1 cellular context compared by ENCODE assay signal in the genomic region with DNA sequence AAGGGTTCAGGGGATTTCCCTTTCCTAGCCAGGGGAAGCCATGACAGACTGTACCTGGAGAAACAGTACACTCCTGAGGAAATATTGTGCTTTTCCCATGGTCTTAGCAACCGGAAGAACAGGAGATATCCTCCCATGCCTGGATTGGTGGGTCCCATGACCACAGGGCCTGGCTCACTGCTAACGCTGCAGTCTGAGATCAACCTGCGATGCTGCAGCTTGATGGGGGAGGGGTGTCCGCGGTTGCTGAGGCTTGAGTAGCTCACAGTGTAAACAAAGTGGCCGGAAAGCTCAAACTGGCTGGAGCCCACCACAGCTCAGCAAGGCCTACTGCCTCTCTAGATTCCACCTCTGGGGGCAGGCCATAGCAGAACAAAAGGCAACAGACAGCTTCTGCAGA.
TF ChIP-seq lines count a peak whose summit lies in the region.

No MANE protein-coding gene starts in this region.

TF ChIP-seq in GM23338, 12 proteins besides CTCF, POLR2A, EP300 and RAD21 (continued from another document):
- TF ChIP-seq, protein P1, sequence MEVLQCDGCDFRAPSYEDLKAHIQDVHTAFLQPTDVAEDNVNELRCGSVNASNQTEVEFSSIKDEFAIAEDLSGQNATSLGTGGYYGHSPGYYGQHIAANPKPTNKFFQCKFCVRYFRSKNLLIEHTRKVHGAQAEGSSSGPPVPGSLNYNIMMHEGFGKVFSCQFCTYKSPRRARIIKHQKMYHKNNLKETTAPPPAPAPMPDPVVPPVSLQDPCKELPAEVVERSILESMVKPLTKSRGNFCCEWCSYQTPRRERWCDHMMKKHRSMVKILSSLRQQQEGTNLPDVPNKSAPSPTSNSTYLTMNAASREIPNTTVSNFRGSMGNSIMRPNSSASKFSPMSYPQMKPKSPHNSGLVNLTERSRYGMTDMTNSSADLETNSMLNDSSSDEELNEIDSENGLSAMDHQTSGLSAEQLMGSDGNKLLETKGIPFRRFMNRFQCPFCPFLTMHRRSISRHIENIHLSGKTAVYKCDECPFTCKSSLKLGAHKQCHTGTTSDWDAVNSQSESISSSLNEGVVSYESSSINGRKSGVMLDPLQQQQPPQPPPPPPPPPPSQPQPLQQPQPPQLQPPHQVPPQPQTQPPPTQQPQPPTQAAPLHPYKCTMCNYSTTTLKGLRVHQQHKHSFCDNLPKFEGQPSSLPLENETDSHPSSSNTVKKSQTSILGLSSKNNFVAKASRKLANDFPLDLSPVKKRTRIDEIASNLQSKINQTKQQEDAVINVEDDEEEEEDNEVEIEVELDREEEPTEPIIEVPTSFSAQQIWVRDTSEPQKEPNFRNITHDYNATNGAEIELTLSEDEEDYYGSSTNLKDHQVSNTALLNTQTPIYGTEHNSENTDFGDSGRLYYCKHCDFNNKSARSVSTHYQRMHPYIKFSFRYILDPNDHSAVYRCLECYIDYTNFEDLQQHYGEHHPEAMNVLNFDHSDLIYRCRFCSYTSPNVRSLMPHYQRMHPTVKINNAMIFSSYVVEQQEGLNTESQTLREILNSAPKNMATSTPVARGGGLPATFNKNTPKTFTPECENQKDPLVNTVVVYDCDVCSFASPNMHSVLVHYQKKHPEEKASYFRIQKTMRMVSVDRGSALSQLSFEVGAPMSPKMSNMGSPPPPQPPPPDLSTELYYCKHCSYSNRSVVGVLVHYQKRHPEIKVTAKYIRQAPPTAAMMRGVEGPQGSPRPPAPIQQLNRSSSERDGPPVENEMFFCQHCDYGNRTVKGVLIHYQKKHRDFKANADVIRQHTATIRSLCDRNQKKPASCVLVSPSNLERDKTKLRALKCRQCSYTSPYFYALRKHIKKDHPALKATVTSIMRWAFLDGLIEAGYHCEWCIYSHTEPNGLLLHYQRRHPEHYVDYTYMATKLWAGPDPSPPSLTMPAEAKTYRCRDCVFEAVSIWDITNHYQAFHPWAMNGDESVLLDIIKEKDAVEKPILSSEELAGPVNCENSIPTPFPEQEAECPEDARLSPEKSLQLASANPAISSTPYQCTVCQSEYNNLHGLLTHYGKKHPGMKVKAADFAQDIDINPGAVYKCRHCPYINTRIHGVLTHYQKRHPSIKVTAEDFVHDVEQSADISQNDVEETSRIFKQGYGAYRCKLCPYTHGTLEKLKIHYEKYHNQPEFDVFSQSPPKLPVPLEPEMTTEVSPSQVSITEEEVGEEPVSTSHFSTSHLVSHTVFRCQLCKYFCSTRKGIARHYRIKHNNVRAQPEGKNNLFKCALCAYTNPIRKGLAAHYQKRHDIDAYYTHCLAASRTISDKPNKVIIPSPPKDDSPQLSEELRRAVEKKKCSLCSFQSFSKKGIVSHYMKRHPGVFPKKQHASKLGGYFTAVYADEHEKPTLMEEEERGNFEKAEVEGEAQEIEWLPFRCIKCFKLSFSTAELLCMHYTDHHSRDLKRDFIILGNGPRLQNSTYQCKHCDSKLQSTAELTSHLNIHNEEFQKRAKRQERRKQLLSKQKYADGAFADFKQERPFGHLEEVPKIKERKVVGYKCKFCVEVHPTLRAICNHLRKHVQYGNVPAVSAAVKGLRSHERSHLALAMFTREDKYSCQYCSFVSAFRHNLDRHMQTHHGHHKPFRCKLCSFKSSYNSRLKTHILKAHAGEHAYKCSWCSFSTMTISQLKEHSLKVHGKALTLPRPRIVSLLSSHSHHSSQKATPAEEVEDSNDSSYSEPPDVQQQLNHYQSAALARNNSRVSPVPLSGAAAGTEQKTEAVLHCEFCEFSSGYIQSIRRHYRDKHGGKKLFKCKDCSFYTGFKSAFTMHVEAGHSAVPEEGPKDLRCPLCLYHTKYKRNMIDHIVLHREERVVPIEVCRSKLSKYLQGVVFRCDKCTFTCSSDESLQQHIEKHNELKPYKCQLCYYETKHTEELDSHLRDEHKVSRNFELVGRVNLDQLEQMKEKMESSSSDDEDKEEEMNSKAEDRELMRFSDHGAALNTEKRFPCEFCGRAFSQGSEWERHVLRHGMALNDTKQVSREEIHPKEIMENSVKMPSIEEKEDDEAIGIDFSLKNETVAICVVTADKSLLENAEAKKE (CRISPR knock-in tag; IDR thresholded peaks at IDR 0.05), result no peak
- TF ChIP-seq, protein P2, sequence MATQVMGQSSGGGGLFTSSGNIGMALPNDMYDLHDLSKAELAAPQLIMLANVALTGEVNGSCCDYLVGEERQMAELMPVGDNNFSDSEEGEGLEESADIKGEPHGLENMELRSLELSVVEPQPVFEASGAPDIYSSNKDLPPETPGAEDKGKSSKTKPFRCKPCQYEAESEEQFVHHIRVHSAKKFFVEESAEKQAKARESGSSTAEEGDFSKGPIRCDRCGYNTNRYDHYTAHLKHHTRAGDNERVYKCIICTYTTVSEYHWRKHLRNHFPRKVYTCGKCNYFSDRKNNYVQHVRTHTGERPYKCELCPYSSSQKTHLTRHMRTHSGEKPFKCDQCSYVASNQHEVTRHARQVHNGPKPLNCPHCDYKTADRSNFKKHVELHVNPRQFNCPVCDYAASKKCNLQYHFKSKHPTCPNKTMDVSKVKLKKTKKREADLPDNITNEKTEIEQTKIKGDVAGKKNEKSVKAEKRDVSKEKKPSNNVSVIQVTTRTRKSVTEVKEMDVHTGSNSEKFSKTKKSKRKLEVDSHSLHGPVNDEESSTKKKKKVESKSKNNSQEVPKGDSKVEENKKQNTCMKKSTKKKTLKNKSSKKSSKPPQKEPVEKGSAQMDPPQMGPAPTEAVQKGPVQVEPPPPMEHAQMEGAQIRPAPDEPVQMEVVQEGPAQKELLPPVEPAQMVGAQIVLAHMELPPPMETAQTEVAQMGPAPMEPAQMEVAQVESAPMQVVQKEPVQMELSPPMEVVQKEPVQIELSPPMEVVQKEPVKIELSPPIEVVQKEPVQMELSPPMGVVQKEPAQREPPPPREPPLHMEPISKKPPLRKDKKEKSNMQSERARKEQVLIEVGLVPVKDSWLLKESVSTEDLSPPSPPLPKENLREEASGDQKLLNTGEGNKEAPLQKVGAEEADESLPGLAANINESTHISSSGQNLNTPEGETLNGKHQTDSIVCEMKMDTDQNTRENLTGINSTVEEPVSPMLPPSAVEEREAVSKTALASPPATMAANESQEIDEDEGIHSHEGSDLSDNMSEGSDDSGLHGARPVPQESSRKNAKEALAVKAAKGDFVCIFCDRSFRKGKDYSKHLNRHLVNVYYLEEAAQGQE (IDR thresholded peaks at IDR 0.05; ENCODE audit: unreplicated experiment), result no peak
- TF ChIP-seq, protein P3, sequence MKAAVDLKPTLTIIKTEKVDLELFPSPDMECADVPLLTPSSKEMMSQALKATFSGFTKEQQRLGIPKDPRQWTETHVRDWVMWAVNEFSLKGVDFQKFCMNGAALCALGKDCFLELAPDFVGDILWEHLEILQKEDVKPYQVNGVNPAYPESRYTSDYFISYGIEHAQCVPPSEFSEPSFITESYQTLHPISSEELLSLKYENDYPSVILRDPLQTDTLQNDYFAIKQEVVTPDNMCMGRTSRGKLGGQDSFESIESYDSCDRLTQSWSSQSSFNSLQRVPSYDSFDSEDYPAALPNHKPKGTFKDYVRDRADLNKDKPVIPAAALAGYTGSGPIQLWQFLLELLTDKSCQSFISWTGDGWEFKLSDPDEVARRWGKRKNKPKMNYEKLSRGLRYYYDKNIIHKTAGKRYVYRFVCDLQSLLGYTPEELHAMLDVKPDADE (IDR thresholded peaks at IDR 0.05), result no peak
